In genomic region chr4:164731827-164732474, GRCh38 we compare ENCODE assay signal across 9 cellular contexts. TPM values are rescaled to one million over a fixed set of nuclear protein-coding genes. Genes with fewer than 3 reads are reported as not detected.
A peak's percentile ranks its signal among the peaks of the same experiment; 100 is the strongest.
DNase-seq lines count a peak whose midpoint lies in the region; ATAC-seq and TF ChIP-seq lines count a peak whose summit lies in the region.
"Had no signal": no experiment of that assay in that cellular context is flagged by ENCODE, and none has a peak within 500 bp of the region (broad histone marks: within the 10 kb centered on the region; RNA-seq: fewer than 3 reads in every experiment).

No MANE protein-coding gene starts in this region.

- no peak overlapping the region for H3K4me3 Mint-ChIP-seq in activated T-cell treated with anti-CD3 and anti-CD28 coated beads, Interleukin-2, amount 50 U/mL, for 72 hours

- H3K4me2 ChIP-seq in BLaER1 (peak overlapping the region; percentile 34; the same call in 1 of the 2 replicates), OCI-LY3 (ENCODE audit: low read length) (peak overlapping the region; percentile 70), parathyroid adenoma (ENCODE audit: low read length) (no peak overlapping the region)

- H3K36me3 ChIP-seq in BLaER1 (no peaks in the 10 kb centered on the region), OCI-LY3 (replicated peaks; ENCODE audit: low read depth, low read length) (peaks cover 12% of the 10 kb centered on the region), parathyroid adenoma (ENCODE audit: control insufficient read depth, insufficient read depth, low read length) (no peaks in the 10 kb centered on the region)

- no peaks in the 10 kb centered on the region for H3K4me1 Mint-ChIP-seq in activated T-cell treated with anti-CD3 and anti-CD28 coated beads, Interleukin-2, amount 50 U/mL, for 72 hours (ENCODE audit: low read depth)

- H3K9me3 ChIP-seq in BLaER1 (0 out of 2 replicates have a peak, but pooled peaks cover 4% of the 10 kb centered on the region), OCI-LY3 (ENCODE audit: insufficient read depth, low read length) (peaks cover 6% of the 10 kb centered on the region; the same call in 1 of the 2 replicates), parathyroid adenoma (ENCODE audit: control insufficient read depth, low read length) (no peaks in the 10 kb centered on the region)

- H4K20me1 ChIP-seq in BLaER1 (no peaks in the 10 kb centered on the region), OCI-LY3 (ENCODE audit: insufficient read depth, low read length) (no peaks in the 10 kb centered on the region)

- no peak overlapping the region for H3K9ac ChIP-seq in BLaER1
- peak overlapping the region; percentile 36 for H3K9ac ChIP-seq in OCI-LY3 (ENCODE audit: low read length)
- H3K9ac ChIP-seq in parathyroid adenoma, result no peak overlapping the region

- H3K27me3 ChIP-seq in BLaER1 (no peaks in the 10 kb centered on the region), OCI-LY3 (ENCODE audit: low read depth, low read length) (no peaks in the 10 kb centered on the region), parathyroid adenoma (ENCODE audit: control insufficient read depth, insufficient read depth, low read length) (no peaks in the 10 kb centered on the region)

- H3K4me1 ChIP-seq in BLaER1 (peaks cover 21% of the 10 kb centered on the region), OCI-LY3 (ENCODE audit: low read length) (peaks cover 23% of the 10 kb centered on the region), parathyroid adenoma (no peaks in the 10 kb centered on the region)

- peaks cover 8% of the 10 kb centered on the region for H3K27me3 Mint-ChIP-seq in activated T-cell treated with anti-CD3 and anti-CD28 coated beads, Interleukin-2, amount 50 U/mL, for 72 hours (ENCODE audit: low read depth)

- H3K27ac ChIP-seq in BLaER1 (no peak overlapping the region), OCI-LY3 (ENCODE audit: low read length) (no peak overlapping the region), parathyroid adenoma (no peak overlapping the region)

- H3K36me3 Mint-ChIP-seq in activated T-cell treated with anti-CD3 and anti-CD28 coated beads, Interleukin-2, amount 50 U/mL, for 72 hours (ENCODE audit: insufficient read depth in 2 of 2), result no peaks in the 10 kb centered on the region

- ATAC-seq in GM18858 (IDR thresholded peaks at IDR 0.05; ENCODE audit: unreplicated experiment) (peak; percentile 58), HG03095 (IDR thresholded peaks at IDR 0.05; ENCODE audit: unreplicated experiment) (peak; percentile 64), omental fat pad (ENCODE audit: low FRiP score) (no peak)
- ATAC-seq in activated T-cell treated with anti-CD3 and anti-CD28 coated beads, Interleukin-2, amount 50 U/mL, for 72 hours (replicated peaks in 1 of 2), result no peak

- H3K9me3 Mint-ChIP-seq in activated T-cell treated with anti-CD3 and anti-CD28 coated beads, Interleukin-2, amount 50 U/mL, for 72 hours, result no peaks in the 10 kb centered on the region

- TF ChIP-seq CTCF in OCI-LY3 (IDR thresholded peaks at IDR 0.05; ENCODE audit: low read depth, low read length) (peak; percentile 99), parathyroid adenoma (IDR thresholded peaks at IDR 0.05) (peak; percentile 53), omental fat pad (IDR thresholded peaks at IDR 0.05) (peak in 1 of 3 donors; percentile 28)

- H2AFZ ChIP-seq in OCI-LY3 (ENCODE audit: low read depth, low read length), result peak overlapping the region; percentile 81
- H2AFZ ChIP-seq in parathyroid adenoma, result no peak overlapping the region

- H3K79me2 ChIP-seq in OCI-LY3 (ENCODE audit: low read length), result no peaks in the 10 kb centered on the region
- no peaks in the 10 kb centered on the region for H3K79me2 ChIP-seq in parathyroid adenoma

- peak; percentile 34 to 51 for DNase-seq in activated T-cell treated with anti-CD3 and anti-CD28 coated beads, Interleukin-2, amount 50 U/mL, for 72 hours
- peak; percentile 18 for DNase-seq in foreskin melanocyte
- DNase-seq in omental fat pad (ENCODE audit: low spot score), result no peak

- H3K4me3 ChIP-seq in BLaER1, result no peak overlapping the region
- peak overlapping the region; percentile 66 for H3K4me3 ChIP-seq in OCI-LY3 (ENCODE audit: low read length)
- no peak overlapping the region for H3K4me3 ChIP-seq in parathyroid adenoma (ENCODE audit: low read depth, low read length)

- H3K27ac Mint-ChIP-seq in activated T-cell treated with anti-CD3 and anti-CD28 coated beads, Interleukin-2, amount 50 U/mL, for 72 hours, result no peak overlapping the region

RNA-seq across cellular contexts. Expression of gene SMIM31, which starts 22.0 kb away (rescaled TPM):
- not detected for total RNA-seq in activated T-cell treated with anti-CD3 and anti-CD28 coated beads, Interleukin-2, amount 50 U/mL, for 72 hours
- total RNA-seq in omental fat pad, result not detected
- total RNA-seq: T-helper 2 cell treated with Interferon-gamma antibody and Interleukin-4, amounts not matched to agents 100 ng/mL and 5 ng/mL, for 36 hours had no signal

Comparison
In these comparisons a context has a peak if more than half of its experiments do, and no peak if none do; other contexts are left out.
1. ATAC-seq: peak in GM18858 (single experiment) and HG03095 (single experiment); none in activated T-cell treated with anti-CD3 and anti-CD28 coated beads, Interleukin-2, amount 50 U/mL, for 72 hours (0 of 2) and omental fat pad (single experiment).